Comparison of ENCODE assay signal across 8 cellular contexts in the genomic region with DNA sequence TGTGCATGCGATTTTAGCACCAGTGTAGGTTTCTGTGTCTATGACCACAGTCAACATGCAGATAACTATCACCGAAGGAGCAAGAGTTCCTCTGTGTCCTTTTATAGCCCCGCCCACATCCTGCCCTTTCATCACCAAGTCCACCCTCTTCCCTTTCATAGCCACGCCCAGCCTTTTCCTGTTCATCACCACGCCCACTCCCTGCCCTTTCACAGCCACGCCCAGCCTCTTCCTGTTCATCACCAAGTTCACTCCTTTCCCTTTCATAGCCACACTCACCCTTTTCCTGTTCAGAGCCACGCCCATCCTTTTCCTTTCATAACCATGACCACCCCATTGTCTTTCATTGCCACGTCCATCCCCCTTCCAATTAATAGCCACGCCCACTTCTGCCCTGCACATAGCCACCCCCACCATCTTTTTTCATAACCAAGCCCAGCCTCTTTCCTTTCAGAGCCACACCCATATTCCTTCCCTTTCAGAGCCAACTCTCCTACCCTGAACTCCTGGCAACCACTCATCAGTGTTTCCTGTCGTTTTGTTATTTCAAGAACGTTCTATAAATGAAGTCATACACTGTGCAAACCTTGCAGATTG.
DNase-seq lines count a peak whose midpoint lies in the region; ATAC-seq and TF ChIP-seq lines count a peak whose summit lies in the region.

No MANE protein-coding gene starts in this region.

- H3K9ac ChIP-seq in H9 (ENCODE audit: extremely low read depth, insufficient read length, low read length) (no peak overlapping the region), subcutaneous abdominal adipose tissue (ENCODE audit: low read length in 5 of 5) (no peak overlapping the region)

- no peak overlapping the region for H2BK20ac ChIP-seq in H9 (ENCODE audit: low read depth, low read length, poor library complexity, severe bottlenecking)

- H3K4me1 Mint-ChIP-seq in H9: peaks cover 6 to 11% of the 10 kb centered on the region in 2 experiments
- peaks cover 16% of the 10 kb centered on the region for H3K4me1 Mint-ChIP-seq in activated naive CD8-positive, alpha-beta T cell treated with anti-CD3 and anti-CD28 coated beads for 36 hours

- peaks cover 0 to 2% of the 10 kb centered on the region in 2 experiments; a peak in 1 of 5 replicates for H3K9me3 Mint-ChIP-seq in H9
- peaks cover 9% of the 10 kb centered on the region for H3K9me3 Mint-ChIP-seq in activated naive CD8-positive, alpha-beta T cell treated with anti-CD3 and anti-CD28 coated beads for 36 hours

- H3K79me2 ChIP-seq in H9 (ENCODE audit: insufficient read depth, low read length): no peaks in the 10 kb centered on the region

- no peak for TF ChIP-seq CTCF in H9 (conservative IDR thresholded peaks at IDR 0.05)
- TF ChIP-seq CTCF in left lung (IDR thresholded peaks at IDR 0.05): no peak

- H2AK5ac ChIP-seq in H9 (ENCODE audit: insufficient read length, low read length): no peak overlapping the region

- H3K4ac ChIP-seq in H9 (ENCODE audit: low read depth, low read length): no peak overlapping the region

- ATAC-seq in left lung (peak; percentile 83), GM21528 (IDR thresholded peaks at IDR 0.05; ENCODE audit: low FRiP score, unreplicated experiment) (no peak)

- no peaks in the 10 kb centered on the region; the same call in 1 of the 2 replicates for H3K27me3 Mint-ChIP-seq in H9 (ENCODE audit: low read depth)
- peaks cover under 1% of the 10 kb centered on the region for H3K27me3 Mint-ChIP-seq in activated naive CD8-positive, alpha-beta T cell treated with anti-CD3 and anti-CD28 coated beads for 36 hours

- H2AFZ ChIP-seq in H9 (ENCODE audit: low read length): no peak overlapping the region

- no peaks in the 10 kb centered on the region for H3K23me2 ChIP-seq in H9 (ENCODE audit: insufficient read length, low read depth, low read length, poor library complexity, severe bottlenecking)

- H3K4me1 ChIP-seq in H9 (ENCODE audit: insufficient read depth, low read length) (no peaks in the 10 kb centered on the region), left lung (no peaks in the 10 kb centered on the region), subcutaneous abdominal adipose tissue (ENCODE audit: control insufficient read depth in 5 of 5, insufficient read depth in 5 of 5, low read length in 5 of 5) (peaks cover 0 to 17% (median 0%) of the 10 kb centered on the region in 5 donors)

- no peak overlapping the region for H2BK12ac ChIP-seq in H9 (ENCODE audit: insufficient read length, low read depth, low read length)

- intact Hi-C loops in left lung (cut with DNase I): no loop called here

- no peak overlapping the region for H4K91ac ChIP-seq in H9 (ENCODE audit: insufficient read length, low read depth, low read length)

- H3K14ac ChIP-seq in H9 (ENCODE audit: insufficient read depth, low read length): no peak overlapping the region

- in situ Hi-C loops in ACHN (cut with HindIII; ENCODE audit: low pct_ligation_motif_present, low pct_unique_long_range_greater_than_20kb, low sequenced_read_pairs): no loop called here

- H3K27ac Mint-ChIP-seq in H9: no peak overlapping the region
- H3K27ac Mint-ChIP-seq in activated naive CD8-positive, alpha-beta T cell treated with anti-CD3 and anti-CD28 coated beads for 36 hours: peak overlapping the region; percentile 70

- H4K5ac ChIP-seq in H9 (ENCODE audit: insufficient read length, low read depth, low read length): no peak overlapping the region

- no peak overlapping the region for H3K18ac ChIP-seq in H9 (ENCODE audit: insufficient read length, low read depth, low read length)

- no peaks in the 10 kb centered on the region for H4K20me1 ChIP-seq in H9 (ENCODE audit: control insufficient read depth, insufficient read depth, insufficient read length)

- H3K27ac ChIP-seq in H9 (ENCODE audit: insufficient read length, low read depth, low read length) (no peak overlapping the region), left lung (peak overlapping the region in 1 of 2 donors; percentile 69), subcutaneous abdominal adipose tissue (ENCODE audit: low read depth, low read length) (peak overlapping the region; percentile 52)

- peak; percentile 5 for DNase-seq in ACHN
- peak; percentile 75 for DNase-seq in H9
- DNase-seq in SW480 (ENCODE audit: low spot score): peak; percentile 91
- DNase-seq in activated naive CD8-positive, alpha-beta T cell treated with anti-CD3 and anti-CD28 coated beads for 36 hours: peak; percentile 83
- peak in 1 of 2 donors; percentile 45 for DNase-seq in left lung
- no peak for DNase-seq in NCI-H2227 (lab: John Stamatoyannopoulos, UW; ENCODE audit: unreplicated experiment)

- no peak overlapping the region for H3K4me3 ChIP-seq in left lung
- H3K4me3 ChIP-seq in subcutaneous abdominal adipose tissue (ENCODE audit: low read depth in 1 of 5, low read length in 5 of 5): peak overlapping the region in 2 of 5 donors; percentile 21 to 43

- H3K79me1 ChIP-seq in H9 (ENCODE audit: insufficient read depth, low read depth, low read length, poor library complexity, severe bottlenecking): no peaks in the 10 kb centered on the region

- no peak overlapping the region for H3T11ph ChIP-seq in H9 (ENCODE audit: low read length)

- H3K4me2 ChIP-seq in H9 (ENCODE audit: insufficient read depth, insufficient read length, low read length): no peak overlapping the region

- no peaks in the 10 kb centered on the region for H3K9me3 ChIP-seq in H9 (ENCODE audit: control insufficient read depth, low read depth, low read length)
- H3K9me3 ChIP-seq in left lung: no peaks in the 10 kb centered on the region
- H3K9me3 ChIP-seq in subcutaneous abdominal adipose tissue (ENCODE audit: control insufficient read depth in 5 of 5, low read length in 5 of 5): no peaks in the 10 kb centered on the region

- H2BK15ac ChIP-seq in H9 (ENCODE audit: low read depth, low read length): no peak overlapping the region

- H3K4me3 Mint-ChIP-seq in H9: no peak overlapping the region
- H3K4me3 Mint-ChIP-seq in activated naive CD8-positive, alpha-beta T cell treated with anti-CD3 and anti-CD28 coated beads for 36 hours: peak overlapping the region; percentile 12

- no peak overlapping the region for H2BK120ac ChIP-seq in H9 (ENCODE audit: low read depth, low read length, poor library complexity, severe bottlenecking)

- H3K36me3 ChIP-seq in left lung (no peaks in the 10 kb centered on the region), subcutaneous abdominal adipose tissue (ENCODE audit: control insufficient read depth in 5 of 5, insufficient read depth in 5 of 5, low read length in 5 of 5) (no peaks in the 10 kb centered on the region)

- H3K23ac ChIP-seq in H9 (ENCODE audit: insufficient read length, low read depth, low read length): no peak overlapping the region

- H2BK5ac ChIP-seq in H9 (ENCODE audit: insufficient read length, low read length): no peak overlapping the region

- no peak overlapping the region for H4K8ac ChIP-seq in H9 (replicated peaks; ENCODE audit: insufficient read length, low read depth, low read length)

- H3K36me3 Mint-ChIP-seq in H9 (ENCODE audit: insufficient read depth in 1 of 3, low read depth in 3 of 3): no peaks in the 10 kb centered on the region; a peak in 1 of 7 replicates
- H3K36me3 Mint-ChIP-seq in activated naive CD8-positive, alpha-beta T cell treated with anti-CD3 and anti-CD28 coated beads for 36 hours: peaks cover 4% of the 10 kb centered on the region

- H3K27me3 ChIP-seq in H9 (ENCODE audit: insufficient read depth, low read length): no peaks in the 10 kb centered on the region
- no peaks in the 10 kb centered on the region for H3K27me3 ChIP-seq in left lung
- H3K27me3 ChIP-seq in subcutaneous abdominal adipose tissue (ENCODE audit: control insufficient read depth in 5 of 5, insufficient read depth in 4 of 5, low read length in 5 of 5): peaks cover 0 to 3% (median 0%) of the 10 kb centered on the region in 5 donors

- WGBS in H9 (ENCODE audit: extremely low coverage, insufficient read length, low lambda C conversion rate): no CpG with 5 or more reads among the region's 11 CpGs

- H3K56ac ChIP-seq in H9 (ENCODE audit: insufficient read length, low read depth, low read length): no peak overlapping the region
